Comparison of ENCODE assay signal across 9 cellular contexts in genomic region chr1:24392604-24392946, GRCh38. TPM values are rescaled to one million over a fixed set of nuclear protein-coding genes. Genes with fewer than 3 reads are reported as not detected.
DNase-seq lines count a peak whose midpoint lies in the region; ATAC-seq and TF ChIP-seq lines count a peak whose summit lies in the region.
"Had no signal": no experiment of that assay in that cellular context is flagged by ENCODE, and none has a peak within 500 bp of the region (broad histone marks: within the 10 kb centered on the region; RNA-seq: fewer than 3 reads in every experiment).

No MANE protein-coding gene starts in this region.

- H3K27me3 Mint-ChIP-seq in activated T-cell treated with anti-CD3 and anti-CD28 coated beads, Interleukin-2, amount 50 U/mL, for 24 hours, result no peaks in the 10 kb centered on the region

- H3K4me3 ChIP-seq in Panc1 (ENCODE audit: low read depth in 2 of 2, low read length in 2 of 2) (no peak overlapping the region), esophagus (ENCODE audit: low read depth in 1 of 2, low read length in 2 of 2) (no peak overlapping the region)

- intact Hi-C loops in Panc1 (cut with micrococcal nuclease; ENCODE audit: unreplicated experiment), result loop anchor here (5.0 kb wide), 1 partner anchor 320 kb away; no protein-coding TSS in a partner anchor

- H3K27me3 ChIP-seq in Panc1 (ENCODE audit: control insufficient read depth, insufficient read depth, low read length), result no peaks in the 10 kb centered on the region
- H3K27me3 ChIP-seq in esophagus (ENCODE audit: control insufficient read depth in 1 of 2, insufficient read depth in 2 of 2, low read length in 2 of 2), result no peaks in the 10 kb centered on the region

- 84 to 87% methylated on average over 4 of the region's 4 CpGs for WGBS in esophagus, 2 donors

- peak; percentile 22; the same call in 1 of the 2 replicates for ATAC-seq in Panc1

- peaks cover 38% of the 10 kb centered on the region for H3K4me1 Mint-ChIP-seq in activated T-cell treated with anti-CD3 and anti-CD28 coated beads, Interleukin-2, amount 50 U/mL, for 24 hours (ENCODE audit: low read depth)

- no peaks in the 10 kb centered on the region for H3K9me3 Mint-ChIP-seq in activated T-cell treated with anti-CD3 and anti-CD28 coated beads, Interleukin-2, amount 50 U/mL, for 24 hours

- H3K36me3 ChIP-seq in Panc1 (ENCODE audit: control insufficient read depth, insufficient read depth, low read length) (no peaks in the 10 kb centered on the region), esophagus (ENCODE audit: control insufficient read depth in 2 of 2, insufficient read depth in 2 of 2, low read length in 1 of 2) (no peaks in the 10 kb centered on the region)

- no peaks in the 10 kb centered on the region for H3K9me3 ChIP-seq in Panc1 (ENCODE audit: control insufficient read depth, insufficient read depth, low read depth, low read length)
- H3K9me3 ChIP-seq in esophagus (ENCODE audit: control insufficient read depth in 2 of 2, insufficient read depth in 1 of 2, low read depth in 1 of 2, low read length in 1 of 2), result no peaks in the 10 kb centered on the region

- peak overlapping the region; percentile 90 for H3K27ac Mint-ChIP-seq in activated T-cell treated with anti-CD3 and anti-CD28 coated beads, Interleukin-2, amount 50 U/mL, for 24 hours

- H3K4me3 Mint-ChIP-seq in activated T-cell treated with anti-CD3 and anti-CD28 coated beads, Interleukin-2, amount 50 U/mL, for 24 hours, result peak overlapping the region; percentile 69

- POLR2A ChIA-PET in Panc1 (lab: Charles Lee), result no interaction called here

- in situ Hi-C loops in Panc1 (cut with HindIII; ENCODE audit: low pct_unique_long_range_greater_than_20kb, low sequenced_read_pairs), result loop anchor here (5.0 to 10.0 kb wide), 2 partner anchors 195 to 242 kb away; no protein-coding TSS in a partner anchor

- H3K27ac ChIP-seq in Panc1 (ENCODE audit: low read length) (no peak overlapping the region; the same call in 1 of the 2 replicates), esophagus (ENCODE audit: low read depth in 2 of 2, low read length in 1 of 2) (peak overlapping the region; percentile 91 to 92), substantia nigra (ENCODE audit: low read depth, low read length, poor library complexity, severe bottlenecking) (peak overlapping the region; percentile 65)

- CTCF ChIA-PET in Panc1 (lab: Charles Lee), result interaction anchor here (0.7 to 4.3 kb wide), 10 partner anchors 67 to 243 kb away, joined by 3 to 125 read pairs (median 4); no protein-coding TSS in a partner anchor

- peaks cover 7% of the 10 kb centered on the region for H3K36me3 Mint-ChIP-seq in activated T-cell treated with anti-CD3 and anti-CD28 coated beads, Interleukin-2, amount 50 U/mL, for 24 hours (ENCODE audit: low read depth)

- TF ChIP-seq CTCF in Panc1 (IDR thresholded peaks at IDR 0.05), result peak; percentile 68

- peaks cover 22% of the 10 kb centered on the region for H3K4me1 ChIP-seq in Panc1 (ENCODE audit: control insufficient read depth, insufficient read depth, low read length)
- no peaks in the 10 kb centered on the region for H3K4me1 ChIP-seq in esophagus (ENCODE audit: control insufficient read depth in 2 of 2, insufficient read depth in 2 of 2, low read length in 1 of 2)

- DNase-seq in activated T-cell treated with anti-CD3 and anti-CD28 coated beads, Interleukin-2, amount 50 U/mL, for 24 hours, result no peak
- DNase-seq in activated T-cell treated with anti-CD3 and anti-CD28 coated beads, Interleukin-2, amount 50 U/mL, for 1 hour, result no peak
- no peak for DNase-seq in Panc1 (ENCODE audit: low read depth, low spot score)
- no peak for DNase-seq in substantia nigra (lab: John Stamatoyannopoulos, UW)
- no peak for DNase-seq in retina
- DNase-seq in NCI-H1417 (lab: John Stamatoyannopoulos, UW), result no peak
- DNase-seq in NCI-H146 treated with DMSO at 0.1 percent for 48 hours (lab: John Stamatoyannopoulos, UW; ENCODE audit: unreplicated experiment), result no peak
- DNase-seq: NCI-H1417 treated with DMSO at 0.1 percent for 48 hours had no signal

- no TSS peak for BruUV-seq in Panc1 (replicated peaks; lab: Mats Ljungman, UMichigan)

RNA-seq across cellular contexts. Expression of gene STPG1, which starts 21.0 kb away (rescaled TPM):
- 9.9 TPM for total RNA-seq in Panc1 (2021; ENCODE audit: unreplicated experiment)
- 8.4 TPM for polyA plus RNA-seq in Panc1 (2012; ENCODE audit: insufficient read length)
- 1 to 10 TPM; 4.8 to 8.8 TPM for polyA plus RNA-seq in esophagus

RNA-seq across cellular contexts. Expression of gene NIPAL3, which starts 23.0 kb away (rescaled TPM):
- 13.6 TPM for total RNA-seq in Panc1 (2021; ENCODE audit: unreplicated experiment)
- 12.3 TPM for polyA plus RNA-seq in Panc1 (2012; ENCODE audit: insufficient read length)
- 10 to 100 TPM; 10.3 to 11.3 TPM for polyA plus RNA-seq in esophagus
